22 cellular contexts compared by ENCODE assay signal in the genomic region with DNA sequence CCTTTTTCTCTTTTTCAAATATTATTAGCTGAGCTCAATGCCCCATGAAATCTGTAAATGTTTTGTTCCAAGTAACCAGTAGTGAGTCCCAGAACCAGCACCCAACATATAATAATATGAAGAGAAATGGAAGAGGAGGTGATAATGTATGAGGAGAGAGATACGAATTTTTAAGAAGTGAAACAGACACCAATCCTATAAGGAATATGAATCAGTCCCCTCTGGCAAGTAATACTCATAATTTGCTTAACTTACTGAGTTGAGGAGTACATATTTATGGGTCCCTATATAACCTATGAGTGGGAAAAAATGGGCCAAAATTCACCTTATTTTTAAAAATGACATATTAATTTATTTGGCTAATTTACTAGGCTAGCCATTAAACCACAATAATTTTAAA. TPM values are rescaled to one million over a fixed set of nuclear protein-coding genes. Genes with fewer than 3 reads are reported as not detected.
DNase-seq lines count a peak whose midpoint lies in the region; ATAC-seq, FAIRE-seq and TF ChIP-seq lines count a peak whose summit lies in the region.
"Had no signal": no experiment of that assay in that cellular context is flagged by ENCODE, and none has a peak within 500 bp of the region (broad histone marks: within the 10 kb centered on the region; RNA-seq: fewer than 3 reads in every experiment).

No MANE protein-coding gene starts in this region.

- H3K4me2 ChIP-seq in keratinocyte (ENCODE audit: control insufficient read depth, extremely low read depth, insufficient read depth, low read depth, low read length) = peak overlapping the region; percentile 59
- H3K4me2 ChIP-seq: BLaER1, PC-9 had no signal

- H3K4me1 Mint-ChIP-seq in central memory CD8-positive, alpha-beta T cell = peaks cover 38% of the 10 kb centered on the region
- H3K4me1 Mint-ChIP-seq in endothelial cell (ENCODE audit: unreplicated experiment) = no peaks in the 10 kb centered on the region

- no peaks in the 10 kb centered on the region for H3K36me3 ChIP-seq in SK-N-MC (ENCODE audit: insufficient read depth, low read length)
- H3K36me3 ChIP-seq in keratinocyte (ENCODE audit: control insufficient read depth in 2 of 2, extremely low read depth in 1 of 2, insufficient read depth in 2 of 2, low read length in 2 of 2) = no peaks in the 10 kb centered on the region
- H3K36me3 ChIP-seq: BLaER1, MG63 had no signal

- no peak for TF ChIP-seq CTCF in keratinocyte (optimal IDR thresholded peaks at IDR 0.05 in 1 of 3, IDR thresholded peaks at IDR 0.05 in 1 of 3, conservative IDR thresholded peaks at IDR 0.05 in 1 of 3; ENCODE audit: extremely low read depth in 1 of 3, insufficient read depth in 2 of 3, low read length in 3 of 3)
- TF ChIP-seq CTCF in endothelial cell (IDR thresholded peaks at IDR 0.05; ENCODE audit: unreplicated experiment) = no peak

- H3K9me1 ChIP-seq in keratinocyte (ENCODE audit: control insufficient read depth, extremely low read depth, insufficient read depth, low read length) = no peaks in the 10 kb centered on the region

- H3K36me3 Mint-ChIP-seq in central memory CD8-positive, alpha-beta T cell (ENCODE audit: insufficient read depth) = peaks cover 13% of the 10 kb centered on the region
- no peaks in the 10 kb centered on the region for H3K36me3 Mint-ChIP-seq in endothelial cell (ENCODE audit: low read depth, unreplicated experiment)
- H3K36me3 Mint-ChIP-seq: CD4-positive, CD25-positive, alpha-beta regulatory T cell had no signal

- H3K4me3 Mint-ChIP-seq in central memory CD8-positive, alpha-beta T cell = no peak overlapping the region
- no peak overlapping the region for H3K4me3 Mint-ChIP-seq in endothelial cell (ENCODE audit: unreplicated experiment)
- H3K4me3 Mint-ChIP-seq: CD4-positive, CD25-positive, alpha-beta regulatory T cell had no signal

- no peaks in the 10 kb centered on the region for H3K27me3 ChIP-seq in keratinocyte (ENCODE audit: control insufficient read depth, extremely low read depth, insufficient read depth, low read length)
- H3K27me3 ChIP-seq: BLaER1, MG63 had no signal

- H3K27me3 Mint-ChIP-seq in central memory CD8-positive, alpha-beta T cell = peaks cover 10% of the 10 kb centered on the region
- peaks cover 5% of the 10 kb centered on the region for H3K27me3 Mint-ChIP-seq in endothelial cell (ENCODE audit: unreplicated experiment)

- H4K20me1 ChIP-seq in keratinocyte (ENCODE audit: control insufficient read depth, extremely low read depth, insufficient read depth, low read length) = no peaks in the 10 kb centered on the region
- H4K20me1 ChIP-seq: BLaER1 had no signal

- no peaks in the 10 kb centered on the region for H3K9me3 Mint-ChIP-seq in central memory CD8-positive, alpha-beta T cell
- H3K9me3 Mint-ChIP-seq in endothelial cell (ENCODE audit: unreplicated experiment) = no peaks in the 10 kb centered on the region

- DNase-seq in ELR (ENCODE audit: low read depth) (peak; percentile 24), SK-N-MC (ENCODE audit: low read depth, low spot score) (no peak), keratinocyte (ENCODE audit: low read depth, low spot score) (no peak), COLO829 (ENCODE audit: low spot score) (no peak), cerebellar nuclear complex (lab: John Stamatoyannopoulos, UW) (no peak), endothelial cell (ENCODE audit: low spot score) (no peak)
- no peak for DNase-seq in central memory CD8-positive, alpha-beta T cell (ENCODE audit: low spot score in 2 of 2)
- DNase-seq: CD4-positive, CD25-positive, alpha-beta regulatory T cell; GM23248; HCEC 1CT; IMR-90; KG1; MG63; NCI-H2029; NCI-H446 treated with DMSO at 0.1 percent for 48 hours; NCI-H526; NK-92 treated with Interleukin-12 subunit alpha and Interleukin-12 subunit beta, amount 100 ng/mL, for 24 hours; PC-9; SHP77 had no signal

- peaks cover 38% of the 10 kb centered on the region for H3K4me1 ChIP-seq in keratinocyte (ENCODE audit: control insufficient read depth, extremely low read depth, insufficient read depth, low read length)

- H3K9me3 ChIP-seq in SK-N-MC (ENCODE audit: low read depth, low read length) (no peaks in the 10 kb centered on the region), keratinocyte (ENCODE audit: control insufficient read depth, low read depth, low read length) (no peaks in the 10 kb centered on the region)
- H3K9me3 ChIP-seq: BLaER1, MG63 had no signal

- H3K9ac ChIP-seq in SK-N-MC (ENCODE audit: insufficient read length) (no peak overlapping the region), keratinocyte (ENCODE audit: control insufficient read depth, extremely low read depth, insufficient read depth, low read length) (no peak overlapping the region)
- H3K9ac ChIP-seq: BLaER1, GM23248 had no signal

- peak overlapping the region; percentile 87 for H2AFZ ChIP-seq in keratinocyte (ENCODE audit: control insufficient read depth, low read length)
- H2AFZ ChIP-seq: GM23248, PC-9 had no signal

- H3K79me2 ChIP-seq in keratinocyte (ENCODE audit: control insufficient read depth, insufficient read depth, low read length) = no peaks in the 10 kb centered on the region

- H3K27ac ChIP-seq in SK-N-MC (peak overlapping the region; percentile 98), keratinocyte (ENCODE audit: control insufficient read depth, insufficient read depth, low read length) (peak overlapping the region; percentile 7)
- H3K27ac ChIP-seq: BLaER1, GM23248, PC-9 had no signal

- H3K4me3 ChIP-seq in SK-N-MC = no peak overlapping the region
- no peak overlapping the region for H3K4me3 ChIP-seq in keratinocyte (ENCODE audit: control insufficient read depth in 2 of 3, extremely low read depth in 1 of 3, insufficient read depth in 2 of 3, low read depth in 1 of 3, low read length in 3 of 3)
- H3K4me3 ChIP-seq: BLaER1, GM23248, MG63, PC-9 had no signal

- no peak for ATAC-seq in central memory CD8-positive, alpha-beta T cell (replicated peaks; ENCODE audit: extremely low read depth, poor library complexity, severe bottlenecking)

- dilution Hi-C loops in keratinocyte (cut with MboI; ENCODE audit: extremely low pct_ligation_motif_present, low sequenced_read_pairs) = no loop called here

- H3K27ac Mint-ChIP-seq in central memory CD8-positive, alpha-beta T cell (ENCODE audit: low read depth) = peak overlapping the region; percentile 62
- no peak overlapping the region for H3K27ac Mint-ChIP-seq in endothelial cell (ENCODE audit: unreplicated experiment)
- H3K27ac Mint-ChIP-seq: CD4-positive, CD25-positive, alpha-beta regulatory T cell had no signal

- FAIRE-seq in keratinocyte (lab: Jason Lieb, UNC) = no peak
- FAIRE-seq: D721Med, G401.6 had no signal

RNA-seq across cellular contexts. Expression of gene CBR4, which starts 8.4 kb away (rescaled TPM):
- polyA plus RNA-seq in keratinocyte = 5.3 to 9.1 TPM (median 6.3 TPM) in 3 replicates
- 7.5 TPM for polyA plus RNA-seq in keratinocyte (2011; ENCODE audit: low read depth)
- 3.5 and 5.4 TPM in 2 replicates for polyA plus RNA-seq in keratinocyte (2011; cell fraction: cytosol; rRNA removed)
- polyA plus RNA-seq in keratinocyte (2011; cell fraction: nucleus; rRNA removed) = 10.9 and 12.9 TPM in 2 replicates
- 7.5 and 9.4 TPM in 2 replicates for polyA plus RNA-seq in keratinocyte (2012; ENCODE audit: low replicate concordance)
- 3.3 to 10.6 TPM (median 4.0 TPM) in 3 replicates for polyA minus RNA-seq in keratinocyte
- 5.2 TPM for polyA minus RNA-seq in keratinocyte (2011; cell fraction: cytosol; rRNA and poly(A)+ RNA removed)
- 8.5 and 14.3 TPM in 2 replicates for polyA minus RNA-seq in keratinocyte (2011; cell fraction: nucleus; rRNA and poly(A)+ RNA removed)
- total RNA-seq in endothelial cell (ENCODE audit: unreplicated experiment) = 21.4 TPM
